In genomic region chr7:99918959-99919813, GRCh38 we compare ENCODE assay signal across 1 cellular context.
TF ChIP-seq lines count a peak whose summit lies in the region.

Gene TRIM4 (minus strand): TSS chr7:99919530. CDS start chr7:99919401, 129 bp downstream.

TF ChIP-seq in HepG2, 621 proteins besides CTCF, POLR2A, EP300 and RAD21 (continued from another document and continues in another):
- TF ChIP-seq ZBTB2 (CRISPR knock-in tag; IDR thresholded peaks at IDR 0.05; ENCODE audit: low read depth) (peak; percentile 36; the same call in 1 of the 2 replicates), ZBTB40 (IDR thresholded peaks at IDR 0.05) (peak; percentile 41; the same call in 1 of the 2 replicates), ZBTB40 (CRISPR knock-in tag; IDR thresholded peaks at IDR 0.05) (peak; percentile 65), ZNF605 (CRISPR knock-in tag; IDR thresholded peaks at IDR 0.05) (peak; percentile 90), HMGA1 (CRISPR knock-in tag; conservative IDR thresholded peaks at IDR 0.05) (no peak), ZNF446 (CRISPR knock-in tag; IDR thresholded peaks at IDR 0.05) (peak; percentile 79), GTF2F1 (IDR thresholded peaks at IDR 0.05; ENCODE audit: low read length) (no peak), ZNF160 (CRISPR knock-in tag; IDR thresholded peaks at IDR 0.05) (0 out of 2 replicates have a peak, but pooled peaks have one; percentile 45), IRF1 (CRISPR knock-in tag; IDR thresholded peaks at IDR 0.05; ENCODE audit: low read depth) (no peak), ZC3H4 (CRISPR knock-in tag; IDR thresholded peaks at IDR 0.05; ENCODE audit: borderline replicate concordance) (no peak), KAT2B (IDR thresholded peaks at IDR 0.05; ENCODE audit: borderline replicate concordance, low read depth, low read length) (no peak), ZNF749 (CRISPR knock-in tag; IDR thresholded peaks at IDR 0.05; ENCODE audit: borderline replicate concordance) (no peak), ZBTB25 (CRISPR knock-in tag; IDR thresholded peaks at IDR 0.05) (peak; percentile 38; the same call in 1 of the 2 replicates), ZNF788 (CRISPR knock-in tag; IDR thresholded peaks at IDR 0.05; ENCODE audit: borderline replicate concordance) (peak; percentile 94; the same call in 1 of the 2 replicates), SMAD1 (CRISPR knock-in tag; IDR thresholded peaks at IDR 0.05; ENCODE audit: borderline replicate concordance, low read depth) (no peak), FOSL1 (CRISPR knock-in tag; IDR thresholded peaks at IDR 0.05; ENCODE audit: borderline replicate concordance) (no peak), ZNF672 (CRISPR knock-in tag; IDR thresholded peaks at IDR 0.05) (no peak), TSC22D2 (CRISPR knock-in tag; IDR thresholded peaks at IDR 0.05; ENCODE audit: borderline replicate concordance) (0 out of 2 replicates have a peak, but pooled peaks have one; percentile 24), ZNF430 (CRISPR knock-in tag; IDR thresholded peaks at IDR 0.05) (peak; percentile 58), ZMYM4 (CRISPR knock-in tag; IDR thresholded peaks at IDR 0.05) (peak; percentile 78), DMTF1 (CRISPR knock-in tag; IDR thresholded peaks at IDR 0.05) (no peak), ZNF256 (CRISPR knock-in tag; conservative IDR thresholded peaks at IDR 0.05) (no peak), ZNF776 (CRISPR knock-in tag; IDR thresholded peaks at IDR 0.05) (peak; percentile 92; the same call in 1 of the 2 replicates), HNRNPLL (IDR thresholded peaks at IDR 0.05; ENCODE audit: low read depth, low read length, poor library complexity, severe bottlenecking) (peak; percentile 87), SMARCC2 (IDR thresholded peaks at IDR 0.05) (no peak), SALL2 (CRISPR knock-in tag; IDR thresholded peaks at IDR 0.05) (peak; percentile 86), ZFP37 (CRISPR knock-in tag; IDR thresholded peaks at IDR 0.05; ENCODE audit: borderline replicate concordance) (0 out of 2 replicates have a peak, but pooled peaks have one; percentile 49), RXRA (CRISPR knock-in tag; IDR thresholded peaks at IDR 0.05) (peak; percentile 64; the same call in 1 of the 2 replicates), SATB2 (CRISPR knock-in tag; IDR thresholded peaks at IDR 0.05) (no peak), ZNF83 (CRISPR knock-in tag; IDR thresholded peaks at IDR 0.05; ENCODE audit: borderline replicate concordance) (no peak), ZNF136 (CRISPR knock-in tag; IDR thresholded peaks at IDR 0.05; ENCODE audit: low read depth) (0 out of 2 replicates have a peak, but pooled peaks have one; percentile 6), YY1 (IDR thresholded peaks at IDR 0.05; ENCODE audit: insufficient read depth, insufficient replicate concordance, low read depth, low read length) (peak; percentile 41), ZSCAN31 (CRISPR knock-in tag; IDR thresholded peaks at IDR 0.05; ENCODE audit: low read depth) (peak; percentile 81), ZNF644 (CRISPR knock-in tag; IDR thresholded peaks at IDR 0.05; ENCODE audit: low read depth) (no peak), HNRNPK (IDR thresholded peaks at IDR 0.05; ENCODE audit: low read depth, low read length, poor library complexity, severe bottlenecking) (no peak), HMG20B (CRISPR knock-in tag; conservative IDR thresholded peaks at IDR 0.05) (peak; percentile 25; the same call in 1 of the 2 replicates), ZBTB4 (CRISPR knock-in tag; IDR thresholded peaks at IDR 0.05; ENCODE audit: borderline replicate concordance) (0 out of 2 replicates have a peak, but pooled peaks have one; percentile 42), ZNF224 (CRISPR knock-in tag; IDR thresholded peaks at IDR 0.05) (0 out of 2 replicates have a peak, but pooled peaks have one; percentile 45), SAP130 (CRISPR knock-in tag; IDR thresholded peaks at IDR 0.05; ENCODE audit: low read depth) (peak; percentile 94), MXI1 (IDR thresholded peaks at IDR 0.05; ENCODE audit: borderline replicate concordance, low read depth, low read length) (peak; percentile 63; the same call in 1 of the 3 replicates), GRHL1 (CRISPR knock-in tag; conservative IDR thresholded peaks at IDR 0.05) (no peak), ZNF354B (CRISPR knock-in tag; IDR thresholded peaks at IDR 0.05) (0 out of 2 replicates have a peak, but pooled peaks have one; percentile 9)
